19 cellular contexts compared by ENCODE assay signal in the genomic region with DNA sequence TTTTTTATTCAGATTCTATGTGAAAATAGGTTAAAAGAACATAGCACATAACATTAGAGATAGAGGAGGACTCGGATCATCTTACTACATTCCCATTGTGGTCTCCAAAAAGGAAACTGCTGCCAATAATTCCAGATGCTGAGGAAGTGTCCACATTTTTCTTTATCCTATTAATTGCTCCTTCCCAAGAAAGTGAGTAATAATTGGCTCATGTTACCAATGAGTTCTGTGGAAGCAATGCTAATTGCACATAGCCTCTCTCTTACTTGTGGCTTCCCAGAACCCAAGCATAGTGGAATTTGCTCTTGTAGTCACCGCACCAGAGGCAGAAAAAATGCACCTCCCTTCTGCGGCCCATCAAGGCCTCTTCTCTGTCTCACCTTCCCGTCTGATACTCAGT.
DNase-seq lines count a peak whose midpoint lies in the region; ATAC-seq and TF ChIP-seq lines count a peak whose summit lies in the region.
"Had no signal": no experiment of that assay in that cellular context is flagged by ENCODE, and none has a peak within 500 bp of the region (broad histone marks: within the 10 kb centered on the region; RNA-seq: fewer than 3 reads in every experiment).

No MANE protein-coding gene starts in this region.

- in situ Hi-C loops in GM23248 (cut with MboI), result no loop called here

- H3F3A ChIP-seq in GM23248 (ENCODE audit: insufficient read depth), result peaks cover 25% of the 10 kb centered on the region

- H3K27me3 ChIP-seq in GM23248 (replicated peaks; ENCODE audit: insufficient read depth), result no peaks in the 10 kb centered on the region
- H3K27me3 ChIP-seq: BE2C, esophagus squamous epithelium, Peyer's patch had no signal

- H3K9me3 ChIP-seq in GM23248 (ENCODE audit: low read depth), result no peaks in the 10 kb centered on the region
- H3K9me3 ChIP-seq: BE2C, Peyer's patch had no signal

- H4K20me1 ChIP-seq in GM23248 (ENCODE audit: insufficient read depth), result no peaks in the 10 kb centered on the region

- POLR2A ChIA-PET in AG04449 (lab: Yijun Ruan, JAX), result no interaction called here

- peak overlapping the region; percentile 75 for H3K4me2 ChIP-seq in GM23248 (ENCODE audit: unreplicated experiment)
- H3K4me2 ChIP-seq: KMS-11 had no signal

- no peak overlapping the region for H2AFZ ChIP-seq in GM23248

- ATAC-seq in HG03139 (IDR thresholded peaks at IDR 0.05; ENCODE audit: unreplicated experiment) (no peak), HG02642 (IDR thresholded peaks at IDR 0.05; ENCODE audit: poor library complexity, unreplicated experiment) (no peak)
- ATAC-seq: activated T-cell treated with anti-CD3 and anti-CD28 coated beads, Interleukin-2, amount 50 U/mL, for 4 hours had no signal

- H3K9me2 ChIP-seq in GM23248 (ENCODE audit: insufficient read depth), result no peaks in the 10 kb centered on the region

- no peaks in the 10 kb centered on the region for H3K36me3 ChIP-seq in GM23248 (ENCODE audit: low read depth)
- H3K36me3 ChIP-seq: BE2C, esophagus squamous epithelium, Peyer's patch had no signal

- H3K79me2 ChIP-seq in GM23248 (ENCODE audit: insufficient read depth), result no peaks in the 10 kb centered on the region

- H3K4me1 ChIP-seq in GM23248 (ENCODE audit: insufficient read depth), result peaks cover 28% of the 10 kb centered on the region
- H3K4me1 ChIP-seq: BE2C, esophagus squamous epithelium, Peyer's patch had no signal

- H3K4me3 ChIP-seq in AG04449 (ENCODE audit: low read depth, low read length), result no peak overlapping the region
- no peak overlapping the region for H3K4me3 ChIP-seq in GM23248
- H3K4me3 ChIP-seq in foreskin fibroblast (ENCODE audit: low read depth in 1 of 2, low read length in 2 of 2), result no peak overlapping the region
- H3K4me3 ChIP-seq: esophagus squamous epithelium, Peyer's patch had no signal

- CTCF ChIA-PET in AG04449 (lab: Yijun Ruan, JAX), result no interaction called here

- DNase-seq in AG04449 (ENCODE audit: low read depth, low spot score) (peak; percentile 86), GM23248 (peak; percentile 84), amniotic epithelial cell (ENCODE audit: low read depth) (peak; percentile 52), foreskin fibroblast (peak; percentile 89 to 92), LoVo (ENCODE audit: low spot score) (no peak), SKM-1 treated with dmso at 0.1 percent for 144 hours (lab: John Stamatoyannopoulos, UW; ENCODE audit: unreplicated experiment) (no peak)
- DNase-seq: activated CD4-positive, alpha-beta T cell treated with anti-CD3 and anti-CD28 coated beads, Interleukin-2, amount 50 U/mL, for 1 hour; activated naive CD8-positive, alpha-beta T cell treated with anti-CD3 and anti-CD28 coated beads, Interleukin-2, amount 10 ng/mL, durations not matched to agents 7 days and 5 days; activated T-cell treated with anti-CD3 and anti-CD28 coated beads, Interleukin-2, amount 50 U/mL, for 4 hours; BE2C; esophagus squamous epithelium; H7; NCI-H1694; NCI-H526 treated with DMSO at 0.1 percent for 48 hours; occipital lobe; Peyer's patch had no signal

- H3K9ac ChIP-seq in GM23248, result no peak overlapping the region
- H3K9ac ChIP-seq: KMS-11 had no signal

- H3K27ac ChIP-seq in GM23248, result peak overlapping the region; percentile 57
- H3K27ac ChIP-seq: esophagus squamous epithelium, KMS-11, Peyer's patch had no signal

- no peak for TF ChIP-seq CTCF in AG04449 (IDR thresholded peaks at IDR 0.05; ENCODE audit: insufficient read depth, low read length, missing control alignments)
- TF ChIP-seq CTCF in foreskin fibroblast (IDR thresholded peaks at IDR 0.05; ENCODE audit: low read depth, low read length), result no peak

- 5 to 16% methylated on average over 4 of the region's 4 CpGs for WGBS in GM23248 (ENCODE audit: low coverage in 1 of 2, low lambda C conversion rate in 2 of 2, missing lambda C conversion rate in 2 of 2), 2 experiments

Comparison
In these comparisons a context has a peak if more than half of its experiments do, and no peak if none do; other contexts are left out.
1. DNase-seq: peak in AG04449 (single experiment), GM23248 (single experiment), amniotic epithelial cell (single experiment) and foreskin fibroblast (2 of 2); none in LoVo (single experiment) and SKM-1 treated with dmso at 0.1 percent for 144 hours (single experiment).